21 cellular contexts compared by ENCODE assay signal in the genomic region with DNA sequence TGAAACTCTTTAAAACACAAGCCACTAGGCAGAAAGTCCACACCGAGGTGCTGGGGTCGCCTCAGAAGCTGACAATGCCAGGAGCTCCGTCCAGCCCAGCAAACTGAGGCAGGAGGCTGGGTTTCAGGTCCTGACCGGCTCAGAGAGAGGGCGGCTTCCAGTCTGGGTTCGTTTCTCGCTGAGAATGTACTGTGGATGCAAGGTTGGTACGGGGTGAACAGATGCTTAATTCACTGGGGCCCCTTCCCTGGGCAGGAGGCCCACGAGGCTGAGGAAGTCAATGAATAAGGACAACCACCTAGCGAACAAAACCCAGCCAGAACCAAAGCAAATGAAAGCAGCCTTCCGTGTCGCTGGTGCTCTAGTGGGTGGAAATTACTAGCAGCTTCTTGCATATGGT.
DNase-seq lines count a peak whose midpoint lies in the region; ATAC-seq, FAIRE-seq and TF ChIP-seq lines count a peak whose summit lies in the region.
"Had no signal": no experiment of that assay in that cellular context is flagged by ENCODE, and none has a peak within 500 bp of the region (broad histone marks: within the 10 kb centered on the region; RNA-seq: fewer than 3 reads in every experiment).

No MANE protein-coding gene starts in this region.

- no peaks in the 10 kb centered on the region for H3K79me1 ChIP-seq in neuronal stem cell (ENCODE audit: low read depth, low read length)

- H3K23ac ChIP-seq in neuronal stem cell (ENCODE audit: low read depth, low read length, poor library complexity) = no peak overlapping the region

- H3K4me3 Mint-ChIP-seq in CD14-positive monocyte = no peak overlapping the region
- no peak overlapping the region for H3K4me3 Mint-ChIP-seq in central memory CD8-positive, alpha-beta T cell
- H3K4me3 Mint-ChIP-seq in activated T-helper 1 cell treated with anti-CD3 and anti-CD28 coated beads, Interleukin-12 subunit alpha, Interleukin-12 subunit beta, Interleukin-2, Interleukin-4 antibody, amounts not matched to agents 30 ng/mL and 10 ng/mL and 1 ng/mL, durations not matched to agents 14 hours and 24 hours and 36 hours = no peak overlapping the region
- H3K4me3 Mint-ChIP-seq: activated T-helper 17 cell treated with anti-CD3 and anti-CD28 coated beads, Interleukin-2, amount 50 U/mL, for 72 hours had no signal

- H3K4ac ChIP-seq in neuronal stem cell (ENCODE audit: low read length) = no peak overlapping the region

- H3K36me3 ChIP-seq in neuronal stem cell (replicated peaks in 1 of 2; ENCODE audit: control insufficient read depth in 2 of 2, insufficient read depth in 2 of 2, low read length in 2 of 2) = no peaks in the 10 kb centered on the region
- H3K36me3 ChIP-seq: left lung, pancreas, suprapubic skin had no signal

- no peak overlapping the region for H3K4me3 ChIP-seq in neuronal stem cell (ENCODE audit: low read length in 2 of 2)
- H3K4me3 ChIP-seq: left lung, pancreas, skin epidermis, suprapubic skin had no signal

- ATAC-seq in central memory CD8-positive, alpha-beta T cell (replicated peaks; ENCODE audit: extremely low read depth, poor library complexity, severe bottlenecking) = peak; percentile 42
- ATAC-seq: left lung had no signal

- no CpG with 5 or more reads among the region's 12 CpGs for WGBS in neuronal stem cell (ENCODE audit: extremely low coverage in 2 of 2, insufficient read length in 2 of 2, insufficient replicate concordance in 1 of 2), 2 donors

- no peak overlapping the region for H3K9ac ChIP-seq in neuronal stem cell (ENCODE audit: low read depth, low read length, poor library complexity)

- peaks cover 11 to 25% (median 11%) of the 10 kb centered on the region in 3 donors for H3K27me3 Mint-ChIP-seq in CD14-positive monocyte (ENCODE audit: low read depth in 3 of 3)
- no peaks in the 10 kb centered on the region for H3K27me3 Mint-ChIP-seq in central memory CD8-positive, alpha-beta T cell
- peaks cover 1% of the 10 kb centered on the region for H3K27me3 Mint-ChIP-seq in activated T-helper 1 cell treated with anti-CD3 and anti-CD28 coated beads, Interleukin-12 subunit alpha, Interleukin-12 subunit beta, Interleukin-2, Interleukin-4 antibody, amounts not matched to agents 30 ng/mL and 10 ng/mL and 1 ng/mL, durations not matched to agents 14 hours and 24 hours and 36 hours (ENCODE audit: insufficient read depth)

- H3K18ac ChIP-seq in neuronal stem cell (ENCODE audit: low read length) = peak overlapping the region; percentile 38

- H2BK15ac ChIP-seq in neuronal stem cell (ENCODE audit: low read length) = no peak overlapping the region

- H3K9me3 Mint-ChIP-seq in CD14-positive monocyte = peaks cover 0 to 3% (median 0%) of the 10 kb centered on the region in 7 donors
- H3K9me3 Mint-ChIP-seq in central memory CD8-positive, alpha-beta T cell = no peaks in the 10 kb centered on the region
- no peaks in the 10 kb centered on the region for H3K9me3 Mint-ChIP-seq in activated T-helper 1 cell treated with anti-CD3 and anti-CD28 coated beads, Interleukin-12 subunit alpha, Interleukin-12 subunit beta, Interleukin-2, Interleukin-4 antibody, amounts not matched to agents 30 ng/mL and 10 ng/mL and 1 ng/mL, durations not matched to agents 14 hours and 24 hours and 36 hours
- H3K9me3 Mint-ChIP-seq: activated T-helper 17 cell treated with anti-CD3 and anti-CD28 coated beads, Interleukin-2, amount 50 U/mL, for 72 hours had no signal

- no peak overlapping the region for H2AFZ ChIP-seq in neuronal stem cell (ENCODE audit: low read length)

- no peak overlapping the region for H2BK12ac ChIP-seq in neuronal stem cell (ENCODE audit: low read length)

- no peaks in the 10 kb centered on the region for H3K27me3 ChIP-seq in neuronal stem cell (ENCODE audit: control insufficient read depth in 3 of 3, insufficient read depth in 3 of 3, low read depth in 1 of 3, low read length in 3 of 3)
- H3K27me3 ChIP-seq: left lung, pancreas, suprapubic skin had no signal

- H3K4me1 Mint-ChIP-seq in CD14-positive monocyte = peaks cover 19% of the 10 kb centered on the region
- H3K4me1 Mint-ChIP-seq in central memory CD8-positive, alpha-beta T cell = peaks cover 5% of the 10 kb centered on the region
- peaks cover 9% of the 10 kb centered on the region for H3K4me1 Mint-ChIP-seq in activated T-helper 1 cell treated with anti-CD3 and anti-CD28 coated beads, Interleukin-12 subunit alpha, Interleukin-12 subunit beta, Interleukin-2, Interleukin-4 antibody, amounts not matched to agents 30 ng/mL and 10 ng/mL and 1 ng/mL, durations not matched to agents 14 hours and 24 hours and 36 hours (ENCODE audit: low read depth)
- H3K4me1 Mint-ChIP-seq: activated T-helper 17 cell treated with anti-CD3 and anti-CD28 coated beads, Interleukin-2, amount 50 U/mL, for 72 hours had no signal

- DNase-seq in DMS 273 (lab: John Stamatoyannopoulos, UW; ENCODE audit: unreplicated experiment) (peak; percentile 33), DMS 273 treated with DMSO at 0.1 percent for 48 hours (lab: John Stamatoyannopoulos, UW) (no peak), CD14-positive monocyte (ENCODE audit: low spot score) (no peak), neuronal stem cell (ENCODE audit: low spot score) (no peak), epidermal melanocyte (ENCODE audit: insufficient read length, low spot score) (no peak), HTR-8/SVneo (ENCODE audit: insufficient read length, low spot score) (no peak)
- no peak for DNase-seq in central memory CD8-positive, alpha-beta T cell (ENCODE audit: low spot score in 2 of 2)
- DNase-seq in activated T-helper 1 cell treated with anti-CD3 and anti-CD28 coated beads, Interleukin-12 subunit alpha, Interleukin-12 subunit beta, Interleukin-2, Interleukin-4 antibody, amounts not matched to agents 30 ng/mL and 10 ng/mL and 1 ng/mL, durations not matched to agents 14 hours and 24 hours and 36 hours (ENCODE audit: low spot score) = no peak
- DNase-seq: activated CD4-positive, CD25-positive, alpha-beta regulatory T cell; C1 segment of cervical spinal cord; glutamatergic neuron; IMR-90; left lung; NCI-H187 treated with DMSO at 0.1 percent for 48 hours; stimulated activated CD4-positive, alpha-beta T cell treated with anti-CD3 and anti-CD28 coated beads, Interleukin-4, amount 100 ng/mL, for 4 hours had no signal

- no peak for FAIRE-seq in HTR-8/SVneo (lab: Jason Lieb, UNC)
- FAIRE-seq: H54, pancreas had no signal

- no peak for TF ChIP-seq CTCF in CD14-positive monocyte (IDR thresholded peaks at IDR 0.05)

- H4K8ac ChIP-seq in neuronal stem cell (ENCODE audit: low read depth, low read length) = no peak overlapping the region

- no peaks in the 10 kb centered on the region for H3K4me1 ChIP-seq in neuronal stem cell (ENCODE audit: control insufficient read depth in 2 of 2, insufficient read depth in 1 of 2, low read depth in 1 of 2, low read length in 2 of 2)
- H3K4me1 ChIP-seq: left lung, pancreas, suprapubic skin had no signal

- intact Hi-C loops in CD14-positive monocyte (cut with micrococcal nuclease) = no loop called here
- intact Hi-C loops in activated T-helper 1 cell treated with anti-CD3 and anti-CD28 coated beads, Interleukin-12 subunit alpha, Interleukin-12 subunit beta, Interleukin-2, Interleukin-4 antibody, amounts not matched to agents 30 ng/mL and 10 ng/mL and 1 ng/mL, durations not matched to agents 14 hours and 24 hours and 36 hours (cut with micrococcal nuclease) = loop anchor here (2.0 kb wide), 2 partner anchors 19 to 75 kb away; no protein-coding TSS in a partner anchor

- H3K27ac ChIP-seq in neuronal stem cell (replicated peaks; ENCODE audit: low read length) = no peak overlapping the region
- H3K27ac ChIP-seq: 22Rv1, left lung, pancreas, skin epidermis, suprapubic skin had no signal

- H2BK120ac ChIP-seq in neuronal stem cell (ENCODE audit: low read depth, low read length) = no peak overlapping the region

- no peak overlapping the region for H3K4me2 ChIP-seq in neuronal stem cell (ENCODE audit: insufficient read depth, low read length, poor library complexity, severe bottlenecking)

- H2BK5ac ChIP-seq in neuronal stem cell (ENCODE audit: low read length) = no peak overlapping the region

- H3K9me3 ChIP-seq in neuronal stem cell (replicated peaks in 1 of 2; ENCODE audit: control insufficient read depth in 2 of 2, insufficient read depth in 1 of 2, low read depth in 1 of 2, low read length in 2 of 2) = peaks cover 0 to 3% of the 10 kb centered on the region in 2 donors
- H3K9me3 ChIP-seq: left lung, pancreas, suprapubic skin had no signal

- H2AK5ac ChIP-seq in neuronal stem cell (ENCODE audit: low read depth, low read length) = no peak overlapping the region

- peak overlapping the region in 4 of 7 donors; percentile 8 to 68 (median 54) for H3K27ac Mint-ChIP-seq in CD14-positive monocyte
- H3K27ac Mint-ChIP-seq in central memory CD8-positive, alpha-beta T cell (ENCODE audit: low read depth) = peak overlapping the region; percentile 49
- H3K27ac Mint-ChIP-seq in activated T-helper 1 cell treated with anti-CD3 and anti-CD28 coated beads, Interleukin-12 subunit alpha, Interleukin-12 subunit beta, Interleukin-2, Interleukin-4 antibody, amounts not matched to agents 30 ng/mL and 10 ng/mL and 1 ng/mL, durations not matched to agents 14 hours and 24 hours and 36 hours = no peak overlapping the region
- H3K27ac Mint-ChIP-seq: activated T-helper 17 cell treated with anti-CD3 and anti-CD28 coated beads, Interleukin-2, amount 50 U/mL, for 72 hours had no signal

- no peak overlapping the region for H3K14ac ChIP-seq in neuronal stem cell (ENCODE audit: low read length)

- no peaks in the 10 kb centered on the region for H3K36me3 Mint-ChIP-seq in CD14-positive monocyte
- no peaks in the 10 kb centered on the region for H3K36me3 Mint-ChIP-seq in central memory CD8-positive, alpha-beta T cell (ENCODE audit: insufficient read depth)
- no peaks in the 10 kb centered on the region for H3K36me3 Mint-ChIP-seq in activated T-helper 1 cell treated with anti-CD3 and anti-CD28 coated beads, Interleukin-12 subunit alpha, Interleukin-12 subunit beta, Interleukin-2, Interleukin-4 antibody, amounts not matched to agents 30 ng/mL and 10 ng/mL and 1 ng/mL, durations not matched to agents 14 hours and 24 hours and 36 hours (ENCODE audit: low read depth)

- H4K91ac ChIP-seq in neuronal stem cell (ENCODE audit: low read depth, low read length, poor library complexity) = no peak overlapping the region
